11 cellular contexts compared by ENCODE assay signal in the genomic region with DNA sequence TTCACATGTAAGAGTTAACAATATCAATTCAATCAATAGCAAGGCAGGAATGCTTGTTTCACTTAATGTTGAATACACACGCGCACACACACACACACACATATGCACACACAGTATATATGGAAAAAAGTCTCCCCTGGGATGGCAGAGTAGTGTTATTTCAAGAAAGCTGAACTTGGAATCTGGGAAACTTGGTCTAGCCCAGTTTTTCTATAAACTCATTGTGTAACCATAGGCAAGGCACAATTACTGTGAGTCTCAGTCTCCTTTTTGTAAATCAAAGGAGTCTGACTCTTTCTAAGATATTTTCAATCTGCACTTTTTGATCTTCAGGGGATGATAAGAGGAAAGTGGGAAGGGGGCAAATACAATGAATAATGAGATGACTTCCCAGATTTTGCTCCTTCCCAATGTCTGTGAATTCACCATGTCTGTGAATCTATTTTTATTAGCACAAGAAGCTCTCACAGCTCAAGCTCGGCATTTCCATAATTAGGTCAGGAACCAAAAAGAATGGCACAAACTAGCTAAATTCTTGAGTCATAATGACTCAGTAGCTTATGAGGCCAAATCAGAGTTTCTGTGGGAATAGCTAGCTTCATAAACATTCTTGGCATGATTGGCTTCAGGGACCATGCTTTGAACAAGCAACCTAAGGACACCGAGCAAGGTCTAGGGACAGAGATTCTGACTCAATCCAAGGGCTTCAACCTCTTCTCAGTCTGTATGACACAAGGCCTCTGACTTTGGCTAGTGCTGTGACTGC.
DNase-seq lines count a peak whose midpoint lies in the region; ATAC-seq and TF ChIP-seq lines count a peak whose summit lies in the region.
"Had no signal": no experiment of that assay in that cellular context is flagged by ENCODE, and none has a peak within 500 bp of the region (broad histone marks: within the 10 kb centered on the region; RNA-seq: fewer than 3 reads in every experiment).

No MANE protein-coding gene starts in this region.

- no peak overlapping the region for H3K27ac Mint-ChIP-seq in activated CD4-positive, alpha-beta T cell treated with anti-CD3 and anti-CD28 coated beads, Interleukin-2, amount 10 ng/mL, durations not matched to agents 7 days and 5 days
- H3K27ac Mint-ChIP-seq: effector memory CD8-positive, alpha-beta T cell had no signal

- H3K4me3 ChIP-seq in cardiac fibroblast (replicated peaks in 1 of 2; ENCODE audit: low read depth in 2 of 2, low read length in 2 of 2) = no peak overlapping the region
- H3K4me3 ChIP-seq: upper lobe of left lung had no signal

- no peaks in the 10 kb centered on the region for H3K4me1 Mint-ChIP-seq in activated CD4-positive, alpha-beta T cell treated with anti-CD3 and anti-CD28 coated beads, Interleukin-2, amount 10 ng/mL, durations not matched to agents 7 days and 5 days

- H3K4me3 Mint-ChIP-seq in activated CD4-positive, alpha-beta T cell treated with anti-CD3 and anti-CD28 coated beads, Interleukin-2, amount 10 ng/mL, durations not matched to agents 7 days and 5 days = no peak overlapping the region
- H3K4me3 Mint-ChIP-seq: effector memory CD8-positive, alpha-beta T cell had no signal

- DNase-seq in A172 (ENCODE audit: low spot score) (peak; percentile 98), HT1080 (ENCODE audit: low read depth) (peak; percentile 94), cardiac fibroblast (ENCODE audit: low read depth in 2 of 2) (peak; percentile 94 to 99), iris pigment epithelial cell (ENCODE audit: low read depth) (peak; percentile 99), ecto neural progenitor cell (ENCODE audit: low spot score) (no peak)
- DNase-seq in activated CD4-positive, alpha-beta T cell treated with anti-CD3 and anti-CD28 coated beads, Interleukin-2, amount 10 ng/mL, durations not matched to agents 7 days and 5 days = no peak
- DNase-seq: AML-193; effector memory CD8-positive, alpha-beta T cell; upper lobe of left lung had no signal

- no peaks in the 10 kb centered on the region for H3K9me3 Mint-ChIP-seq in activated CD4-positive, alpha-beta T cell treated with anti-CD3 and anti-CD28 coated beads, Interleukin-2, amount 10 ng/mL, durations not matched to agents 7 days and 5 days
- H3K9me3 Mint-ChIP-seq: effector memory CD8-positive, alpha-beta T cell had no signal

- H3K27me3 Mint-ChIP-seq in activated CD4-positive, alpha-beta T cell treated with anti-CD3 and anti-CD28 coated beads, Interleukin-2, amount 10 ng/mL, durations not matched to agents 7 days and 5 days = no peaks in the 10 kb centered on the region
- H3K27me3 Mint-ChIP-seq: effector memory CD8-positive, alpha-beta T cell had no signal

- POLR2A ChIA-PET in activated CD4-positive, alpha-beta T cell treated with anti-CD3 and anti-CD28 coated beads, Interleukin-2, amount 10 ng/mL, durations not matched to agents 7 days and 5 days (lab: Charles Lee) = no interaction called here

- TF ChIP-seq CTCF in cardiac fibroblast (IDR thresholded peaks at IDR 0.05; ENCODE audit: low read depth, low read length) = no peak

- ATAC-seq in GM21423 (IDR thresholded peaks at IDR 0.05; ENCODE audit: unreplicated experiment) (no peak), HG03025 (IDR thresholded peaks at IDR 0.05; ENCODE audit: low FRiP score, unreplicated experiment) (no peak)
- ATAC-seq: effector memory CD8-positive, alpha-beta T cell had no signal

- CTCF ChIA-PET in activated CD4-positive, alpha-beta T cell treated with anti-CD3 and anti-CD28 coated beads, Interleukin-2, amount 10 ng/mL, durations not matched to agents 7 days and 5 days (lab: Charles Lee) = no interaction called here

- H3K36me3 Mint-ChIP-seq in activated CD4-positive, alpha-beta T cell treated with anti-CD3 and anti-CD28 coated beads, Interleukin-2, amount 10 ng/mL, durations not matched to agents 7 days and 5 days (ENCODE audit: low read depth) = no peaks in the 10 kb centered on the region

Comparison
In these comparisons a context has a peak if more than half of its experiments do, and no peak if none do; other contexts are left out.
1. DNase-seq: peak in A172 (single experiment), HT1080 (single experiment), cardiac fibroblast (2 of 2) and iris pigment epithelial cell (single experiment); none in activated CD4-positive, alpha-beta T cell treated with anti-CD3 and anti-CD28 coated beads, Interleukin-2, amount 10 ng/mL, durations not matched to agents 7 days and 5 days (single experiment) and ecto neural progenitor cell (single experiment).